1 cellular context compared by ENCODE assay signal in genomic region chr2:74414475-74414874, GRCh38.
TF ChIP-seq lines count a peak whose summit lies in the region.

No MANE protein-coding gene starts in this region.

TF ChIP-seq in GM12878, 131 proteins besides CTCF, POLR2A, EP300 and RAD21:
- TF ChIP-seq, protein P1, sequence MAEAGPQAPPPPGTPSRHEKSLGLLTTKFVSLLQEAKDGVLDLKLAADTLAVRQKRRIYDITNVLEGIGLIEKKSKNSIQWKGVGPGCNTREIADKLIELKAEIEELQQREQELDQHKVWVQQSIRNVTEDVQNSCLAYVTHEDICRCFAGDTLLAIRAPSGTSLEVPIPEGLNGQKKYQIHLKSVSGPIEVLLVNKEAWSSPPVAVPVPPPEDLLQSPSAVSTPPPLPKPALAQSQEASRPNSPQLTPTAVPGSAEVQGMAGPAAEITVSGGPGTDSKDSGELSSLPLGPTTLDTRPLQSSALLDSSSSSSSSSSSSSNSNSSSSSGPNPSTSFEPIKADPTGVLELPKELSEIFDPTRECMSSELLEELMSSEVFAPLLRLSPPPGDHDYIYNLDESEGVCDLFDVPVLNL (IDR thresholded peaks at IDR 0.05; ENCODE audit: low read depth, low read length): no peak
- no peak for TF ChIP-seq POLR2AphosphoS2 (IDR thresholded peaks at IDR 0.05; ENCODE audit: low read depth, low read length)
- TF ChIP-seq MTA2 (IDR thresholded peaks at IDR 0.05; ENCODE audit: low read depth): no peak
- no peak for TF ChIP-seq CBFB (IDR thresholded peaks at IDR 0.05; ENCODE audit: low read depth)
- no peak for TF ChIP-seq TBL1XR1 (IDR thresholded peaks at IDR 0.05; ENCODE audit: low read depth, low read length)
- no peak for TF ChIP-seq PAX8 (IDR thresholded peaks at IDR 0.05)
- TF ChIP-seq CBX5 (IDR thresholded peaks at IDR 0.05; ENCODE audit: low read depth): no peak
